In genomic region chr15:74403981-74404563, GRCh38 we compare ENCODE assay signal across 1 cellular context.
TF ChIP-seq lines count a peak whose summit lies in the region.

No MANE protein-coding gene starts in this region.

TF ChIP-seq in HepG2, 621 proteins besides CTCF, POLR2A, EP300 and RAD21:
- TF ChIP-seq, protein P1, sequence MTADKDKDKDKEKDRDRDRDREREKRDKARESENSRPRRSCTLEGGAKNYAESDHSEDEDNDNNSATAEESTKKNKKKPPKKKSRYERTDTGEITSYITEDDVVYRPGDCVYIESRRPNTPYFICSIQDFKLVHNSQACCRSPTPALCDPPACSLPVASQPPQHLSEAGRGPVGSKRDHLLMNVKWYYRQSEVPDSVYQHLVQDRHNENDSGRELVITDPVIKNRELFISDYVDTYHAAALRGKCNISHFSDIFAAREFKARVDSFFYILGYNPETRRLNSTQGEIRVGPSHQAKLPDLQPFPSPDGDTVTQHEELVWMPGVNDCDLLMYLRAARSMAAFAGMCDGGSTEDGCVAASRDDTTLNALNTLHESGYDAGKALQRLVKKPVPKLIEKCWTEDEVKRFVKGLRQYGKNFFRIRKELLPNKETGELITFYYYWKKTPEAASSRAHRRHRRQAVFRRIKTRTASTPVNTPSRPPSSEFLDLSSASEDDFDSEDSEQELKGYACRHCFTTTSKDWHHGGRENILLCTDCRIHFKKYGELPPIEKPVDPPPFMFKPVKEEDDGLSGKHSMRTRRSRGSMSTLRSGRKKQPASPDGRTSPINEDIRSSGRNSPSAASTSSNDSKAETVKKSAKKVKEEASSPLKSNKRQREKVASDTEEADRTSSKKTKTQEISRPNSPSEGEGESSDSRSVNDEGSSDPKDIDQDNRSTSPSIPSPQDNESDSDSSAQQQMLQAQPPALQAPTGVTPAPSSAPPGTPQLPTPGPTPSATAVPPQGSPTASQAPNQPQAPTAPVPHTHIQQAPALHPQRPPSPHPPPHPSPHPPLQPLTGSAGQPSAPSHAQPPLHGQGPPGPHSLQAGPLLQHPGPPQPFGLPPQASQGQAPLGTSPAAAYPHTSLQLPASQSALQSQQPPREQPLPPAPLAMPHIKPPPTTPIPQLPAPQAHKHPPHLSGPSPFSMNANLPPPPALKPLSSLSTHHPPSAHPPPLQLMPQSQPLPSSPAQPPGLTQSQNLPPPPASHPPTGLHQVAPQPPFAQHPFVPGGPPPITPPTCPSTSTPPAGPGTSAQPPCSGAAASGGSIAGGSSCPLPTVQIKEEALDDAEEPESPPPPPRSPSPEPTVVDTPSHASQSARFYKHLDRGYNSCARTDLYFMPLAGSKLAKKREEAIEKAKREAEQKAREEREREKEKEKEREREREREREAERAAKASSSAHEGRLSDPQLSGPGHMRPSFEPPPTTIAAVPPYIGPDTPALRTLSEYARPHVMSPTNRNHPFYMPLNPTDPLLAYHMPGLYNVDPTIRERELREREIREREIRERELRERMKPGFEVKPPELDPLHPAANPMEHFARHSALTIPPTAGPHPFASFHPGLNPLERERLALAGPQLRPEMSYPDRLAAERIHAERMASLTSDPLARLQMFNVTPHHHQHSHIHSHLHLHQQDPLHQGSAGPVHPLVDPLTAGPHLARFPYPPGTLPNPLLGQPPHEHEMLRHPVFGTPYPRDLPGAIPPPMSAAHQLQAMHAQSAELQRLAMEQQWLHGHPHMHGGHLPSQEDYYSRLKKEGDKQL (CRISPR knock-in tag; IDR thresholded peaks at IDR 0.05; ENCODE audit: low read depth), result no peak
- no peak for TF ChIP-seq PRDM15 (CRISPR knock-in tag; IDR thresholded peaks at IDR 0.05)
- no peak for TF ChIP-seq STAT6 (CRISPR knock-in tag; IDR thresholded peaks at IDR 0.05; ENCODE audit: borderline replicate concordance)
- no peak for TF ChIP-seq DNMT1 (CRISPR knock-in tag; IDR thresholded peaks at IDR 0.05)
- no peak for TF ChIP-seq NR1H2 (CRISPR knock-in tag; IDR thresholded peaks at IDR 0.05; ENCODE audit: borderline replicate concordance, low read depth)
- TF ChIP-seq ZNF292 (CRISPR knock-in tag; IDR thresholded peaks at IDR 0.05; ENCODE audit: borderline replicate concordance, low read depth), result no peak
- no peak for TF ChIP-seq MEIS2 (CRISPR knock-in tag; IDR thresholded peaks at IDR 0.05)
- TF ChIP-seq ARHGAP35 (CRISPR knock-in tag; IDR thresholded peaks at IDR 0.05; ENCODE audit: borderline replicate concordance), result no peak
- TF ChIP-seq ETV5 (CRISPR knock-in tag; IDR thresholded peaks at IDR 0.05; ENCODE audit: borderline replicate concordance), result peak; percentile 8; the same call in 1 of the 2 replicates
